ENCODE assay signal across 1 cellular context in the genomic region with DNA sequence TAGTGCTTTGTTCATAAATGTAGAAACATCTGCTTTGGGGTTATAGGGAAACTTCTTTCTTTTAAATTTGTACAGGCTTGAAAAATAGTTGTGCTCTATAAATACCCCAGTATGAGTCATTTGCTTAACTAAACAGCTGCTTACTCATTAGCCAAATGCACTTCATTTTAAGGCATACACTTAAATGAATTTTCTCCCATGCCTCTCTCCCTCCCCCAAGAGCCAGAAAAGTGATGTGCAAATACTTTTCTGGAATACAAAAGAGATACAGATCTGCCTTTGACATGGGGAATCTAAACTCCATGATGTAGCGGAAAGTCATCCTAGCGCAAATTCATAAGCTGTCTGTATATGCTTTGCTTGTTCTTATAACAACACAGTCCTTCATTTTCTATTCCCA.
TF ChIP-seq lines count a peak whose summit lies in the region.

No MANE protein-coding gene starts in this region.

TF ChIP-seq in GM12878, 131 proteins besides CTCF, POLR2A, EP300 and RAD21:
- TF ChIP-seq RELB (IDR thresholded peaks at IDR 0.05; ENCODE audit: low read depth) (no peak), ZBTB33 (IDR thresholded peaks at IDR 0.05) (peak; percentile 74; the same call in 1 of the 2 replicates), FOS (IDR thresholded peaks at IDR 0.05; ENCODE audit: borderline replicate concordance, extremely low read depth, insufficient read length) (no peak), EGR1 (IDR thresholded peaks at IDR 0.05; ENCODE audit: borderline replicate concordance in 1 of 2, low read depth in 2 of 2, low read length in 2 of 2) (no peak), SRF (IDR thresholded peaks at IDR 0.05; ENCODE audit: low read depth in 2 of 2, low read length in 2 of 2) (no peak), KDM1A (IDR thresholded peaks at IDR 0.05; ENCODE audit: borderline replicate concordance) (no peak), KAT2A (conservative IDR thresholded peaks at IDR 0.05; ENCODE audit: control insufficient read depth, low read depth, low read length) (no peak), ELK1 (IDR thresholded peaks at IDR 0.05; ENCODE audit: low read depth, low read length) (no peak), ZZZ3 (IDR thresholded peaks at IDR 0.05; ENCODE audit: control insufficient read depth, insufficient read length, low read depth) (no peak), STAT3 (IDR thresholded peaks at IDR 0.05; ENCODE audit: low read depth, low read length) (no peak), GABPA (IDR thresholded peaks at IDR 0.05; ENCODE audit: low read depth) (no peak), ATF2 (IDR thresholded peaks at IDR 0.05; ENCODE audit: low read length) (no peak), KLF5 (IDR thresholded peaks at IDR 0.05; ENCODE audit: partially characterized antibody) (no peak), IRF4 (IDR thresholded peaks at IDR 0.05; ENCODE audit: low read depth, low read length) (no peak), CREB1 (IDR thresholded peaks at IDR 0.05; ENCODE audit: low read depth) (no peak), MEF2B (IDR thresholded peaks at IDR 0.05; ENCODE audit: partially characterized antibody, poor library complexity, severe bottlenecking) (peak; percentile 24), BACH1 (IDR thresholded peaks at IDR 0.05; ENCODE audit: borderline replicate concordance) (no peak)
TF ChIP-seq in GM12878: peak in this region for 2.
